Comparison of ENCODE assay signal across 8 cellular contexts in genomic region chr13:68927387-68928026, GRCh38.
A peak's percentile ranks its signal among the peaks of the same experiment; 100 is the strongest.
DNase-seq lines count a peak whose midpoint lies in the region; ATAC-seq, FAIRE-seq and TF ChIP-seq lines count a peak whose summit lies in the region.

No MANE protein-coding gene starts in this region.

- peak; percentile 87 for TF ChIP-seq CTCF in D721Med (IDR thresholded peaks at IDR 0.05; ENCODE audit: insufficient read depth, missing control alignments)
- TF ChIP-seq CTCF in kidney (IDR thresholded peaks at IDR 0.05; ENCODE audit: borderline replicate concordance, extremely low read depth, insufficient read depth): peak; percentile 38

- H3K9me3 ChIP-seq in SJCRH30 (replicated peaks) (no peaks in the 10 kb centered on the region), kidney (ENCODE audit: control insufficient read depth in 1 of 2, low read length in 2 of 2) (no peaks in the 10 kb centered on the region)

- H3K4me1 ChIP-seq in SJCRH30 (no peaks in the 10 kb centered on the region), kidney (ENCODE audit: control insufficient read depth in 1 of 2, insufficient read depth in 1 of 2, low read depth in 1 of 2, low read length in 2 of 2) (no peaks in the 10 kb centered on the region)

- FAIRE-seq in D721Med (lab: Jason Lieb, UNC): peak; percentile 77
- peak; percentile 23 for FAIRE-seq in kidney (lab: Jason Lieb, UNC)

- H3K27me3 ChIP-seq in SJCRH30: no peaks in the 10 kb centered on the region

- ATAC-seq in esophagus mucosa (no peak), HG02623 (IDR thresholded peaks at IDR 0.05; ENCODE audit: unreplicated experiment) (no peak)

- intact Hi-C loops in kidney (cut with DNase I): no loop called here

- DNase-seq in D721Med (ENCODE audit: insufficient read length, low spot score): no peak
- DNase-seq in HK-2 (ENCODE audit: unreplicated experiment): peak; percentile 26
- DNase-seq in SJCRH30: peak; percentile 41 to 66
- no peak for DNase-seq in kidney
- no peak for DNase-seq in activated CD8-positive, alpha-beta memory T cell treated with anti-CD3 and anti-CD28 coated beads for 24 hours
- no peak for DNase-seq in stimulated activated CD4-positive, alpha-beta T cell treated with anti-CD3 and anti-CD28 coated beads, Interleukin-2, amount 100 ng/mL, for 48 hours

- no peak overlapping the region for H3K9ac ChIP-seq in kidney (ENCODE audit: low read length in 2 of 2)

- H3K4me3 ChIP-seq in SJCRH30 (no peak overlapping the region), kidney (ENCODE audit: low read length in 2 of 2) (no peak overlapping the region)

- H3K36me3 ChIP-seq in SJCRH30 (no peaks in the 10 kb centered on the region), kidney (ENCODE audit: control insufficient read depth in 1 of 2, insufficient read depth in 2 of 2, low read length in 2 of 2) (no peaks in the 10 kb centered on the region)

- H3K27ac ChIP-seq in SJCRH30 (no peak overlapping the region), kidney (ENCODE audit: low read depth in 2 of 2, low read length in 2 of 2) (no peak overlapping the region)

Comparison
In these comparisons a context has a peak if more than half of its experiments do, and no peak if none do; other contexts are left out.
1. DNase-seq: peak in HK-2 (single experiment) and SJCRH30 (2 of 2); none in D721Med (single experiment), kidney (single experiment), activated CD8-positive, alpha-beta memory T cell treated with anti-CD3 and anti-CD28 coated beads for 24 hours (single experiment) and stimulated activated CD4-positive, alpha-beta T cell treated with anti-CD3 and anti-CD28 coated beads, Interleukin-2, amount 100 ng/mL, for 48 hours (0 of 2).